In genomic region chr1:236009857-236010256, GRCh38 we compare ENCODE assay signal across 13 cellular contexts. TPM values are rescaled to one million over a fixed set of nuclear protein-coding genes. Genes with fewer than 3 reads are reported as not detected.
DNase-seq lines count a peak whose midpoint lies in the region; ATAC-seq and TF ChIP-seq lines count a peak whose summit lies in the region.
"Had no signal": no experiment of that assay in that cellular context is flagged by ENCODE, and none has a peak within 500 bp of the region (broad histone marks: within the 10 kb centered on the region; RNA-seq: fewer than 3 reads in every experiment).

No MANE protein-coding gene starts in this region.

- no peaks in the 10 kb centered on the region for H3K27me3 ChIP-seq in body of pancreas
- no peaks in the 10 kb centered on the region for H3K27me3 ChIP-seq in heart right ventricle
- H3K27me3 ChIP-seq in ovary = no peaks in the 10 kb centered on the region

- H3K4me1 ChIP-seq in body of pancreas (peaks cover 3% of the 10 kb centered on the region), heart right ventricle (peaks cover 0 to 39% (median 10%) of the 10 kb centered on the region in 9 donors), ovary (ENCODE audit: insufficient read depth) (peaks cover 5% of the 10 kb centered on the region)

- H3K36me3 Mint-ChIP-seq in T-helper 2 cell treated with Interferon-gamma antibody and Interleukin-4, amounts not matched to agents 5 μg/mL and 100 μg/mL, for 36 hours (ENCODE audit: low read depth) = no peaks in the 10 kb centered on the region
- H3K36me3 Mint-ChIP-seq: stimulated activated effector memory CD8-positive, alpha-beta T cell treated with anti-CD3 and anti-CD28 coated beads, Interleukin-12 subunit alpha, Interleukin-12 subunit beta, amount 100 ng/mL, for 72 hours had no signal

- no peaks in the 10 kb centered on the region for H3K9me3 Mint-ChIP-seq in T-helper 2 cell treated with Interferon-gamma antibody and Interleukin-4, amounts not matched to agents 5 μg/mL and 100 μg/mL, for 36 hours
- H3K9me3 Mint-ChIP-seq: stimulated activated effector memory CD8-positive, alpha-beta T cell treated with anti-CD3 and anti-CD28 coated beads, Interleukin-12 subunit alpha, Interleukin-12 subunit beta, amount 100 ng/mL, for 72 hours had no signal

- ATAC-seq in body of pancreas (peak; percentile 27), heart right ventricle (peak in 7 of 8 donors; percentile 29 to 54 (median 44))
- ATAC-seq: stimulated activated effector memory CD8-positive, alpha-beta T cell treated with anti-CD3 and anti-CD28 coated beads, Interleukin-12 subunit alpha, Interleukin-12 subunit beta, amount 100 ng/mL, for 72 hours had no signal

- H3K9me3 ChIP-seq in body of pancreas (no peaks in the 10 kb centered on the region), heart right ventricle (no peaks in the 10 kb centered on the region), ovary (no peaks in the 10 kb centered on the region)

- no peak for TF ChIP-seq POLR2A in body of pancreas (IDR thresholded peaks at IDR 0.05)
- no peak for TF ChIP-seq POLR2A in ovary (IDR thresholded peaks at IDR 0.05)

- TF ChIP-seq CTCF in body of pancreas (IDR thresholded peaks at IDR 0.05) (no peak), heart right ventricle (IDR thresholded peaks at IDR 0.05) (no peak), ovary (IDR thresholded peaks at IDR 0.05) (no peak)

- peaks cover 5% of the 10 kb centered on the region for H3K27me3 Mint-ChIP-seq in T-helper 2 cell treated with Interferon-gamma antibody and Interleukin-4, amounts not matched to agents 5 μg/mL and 100 μg/mL, for 36 hours (ENCODE audit: low read depth)

- H3K4me1 Mint-ChIP-seq in T-helper 2 cell treated with Interferon-gamma antibody and Interleukin-4, amounts not matched to agents 5 μg/mL and 100 μg/mL, for 36 hours (ENCODE audit: low read depth) = peaks cover 5% of the 10 kb centered on the region
- H3K4me1 Mint-ChIP-seq: stimulated activated effector memory CD8-positive, alpha-beta T cell treated with anti-CD3 and anti-CD28 coated beads, Interleukin-12 subunit alpha, Interleukin-12 subunit beta, amount 100 ng/mL, for 72 hours had no signal

- no peak for TF ChIP-seq EP300 in ovary (IDR thresholded peaks at IDR 0.05)

- DNase-seq in AG20443 (ENCODE audit: low spot score) (peak; percentile 60), body of pancreas (no peak), heart right ventricle (no peak), renal cortical epithelial cell (ENCODE audit: low read depth) (peak; percentile 33), NCI-H524 (lab: John Stamatoyannopoulos, UW) (no peak), C1 segment of cervical spinal cord (lab: John Stamatoyannopoulos, UW) (no peak), ovary (no peak)
- DNase-seq in T-helper 2 cell treated with Interferon-gamma antibody and Interleukin-4, amounts not matched to agents 5 μg/mL and 100 μg/mL, for 36 hours (ENCODE audit: low spot score) = no peak
- DNase-seq: activated T-cell treated with anti-CD3 and anti-CD28 coated beads, Interleukin-2, amount 50 U/mL, for 48 hours; NCI-H1105 had no signal

- H3K4me3 Mint-ChIP-seq in T-helper 2 cell treated with Interferon-gamma antibody and Interleukin-4, amounts not matched to agents 5 μg/mL and 100 μg/mL, for 36 hours = no peak overlapping the region
- H3K4me3 Mint-ChIP-seq: stimulated activated effector memory CD8-positive, alpha-beta T cell treated with anti-CD3 and anti-CD28 coated beads, Interleukin-12 subunit alpha, Interleukin-12 subunit beta, amount 100 ng/mL, for 72 hours had no signal

- H3K27ac ChIP-seq in body of pancreas (peak overlapping the region in 1 of 4 donors; percentile 2), heart right ventricle (peak overlapping the region; percentile 50 to 71 (median 66)), ovary (no peak overlapping the region)
- H3K27ac ChIP-seq: C4-2B had no signal

- H3K27ac Mint-ChIP-seq in T-helper 2 cell treated with Interferon-gamma antibody and Interleukin-4, amounts not matched to agents 5 μg/mL and 100 μg/mL, for 36 hours = no peak overlapping the region
- H3K27ac Mint-ChIP-seq: stimulated activated effector memory CD8-positive, alpha-beta T cell treated with anti-CD3 and anti-CD28 coated beads, Interleukin-12 subunit alpha, Interleukin-12 subunit beta, amount 100 ng/mL, for 72 hours had no signal

- 63 to 65% methylated on average over 2 of the region's 2 CpGs for WGBS in body of pancreas, 2 donors
- WGBS in heart right ventricle, 2 donors = 70 to 74% methylated on average over 2 of the region's 2 CpGs
- WGBS in ovary, 3 donors = 26 to 31% (median 29%) methylated on average over 2 of the region's 2 CpGs

- no peak overlapping the region for H3K4me3 ChIP-seq in body of pancreas
- no peak overlapping the region for H3K4me3 ChIP-seq in heart right ventricle
- H3K4me3 ChIP-seq in ovary = no peak overlapping the region
- H3K4me3 ChIP-seq: skin epidermis had no signal

- intact Hi-C loops in body of pancreas (cut with DNase I) = no loop called here
- intact Hi-C loops in heart right ventricle (cut with DNase I) = no loop called here
- intact Hi-C loops in ovary (cut with DNase I) = no loop called here

- H3K36me3 ChIP-seq in body of pancreas (replicated peaks in 1 of 2; ENCODE audit: insufficient read depth in 1 of 2, low read depth in 2 of 2) (no peaks in the 10 kb centered on the region), heart right ventricle (peaks cover 0 to 100% (median 37%) of the 10 kb centered on the region in 9 donors), ovary (no peaks in the 10 kb centered on the region)

RNA-seq across cellular contexts. Expression of gene NID1, which starts 55.0 kb away (rescaled TPM):
- total RNA-seq in body of pancreas (10 to 100 TPM; 28.5 to 58.0 TPM), heart right ventricle (100 to 1,000 TPM in 1 of 10 donors, 10 to 100 TPM in 9; 33.5 to 120 (median 44.4) TPM), renal cortical epithelial cell (1.1 and 3.8 TPM in 2 replicates), ovary (100 to 1,000 TPM in 3 of 7 donors, 10 to 100 TPM in 4; 59.2 to 141 (median 72.0) TPM)
- polyA plus RNA-seq in heart right ventricle (10 to 100 TPM; 30.2 to 68.9 TPM), ovary (100 to 1,000 TPM in 1 of 2 donors, 10 to 100 TPM in 1; 76.4 to 147 TPM)

Comparison
In these comparisons a context has a peak if more than half of its experiments do, and no peak if none do; other contexts are left out.
1. DNase-seq: peak in AG20443 (single experiment) and renal cortical epithelial cell (single experiment); none in body of pancreas (0 of 4), heart right ventricle (0 of 2), NCI-H524 (0 of 2), C1 segment of cervical spinal cord (0 of 14), ovary (0 of 5) and T-helper 2 cell treated with Interferon-gamma antibody and Interleukin-4, amounts not matched to agents 5 μg/mL and 100 μg/mL, for 36 hours (single experiment).
2. H3K27ac ChIP-seq: peak in heart right ventricle (10 of 10); none in ovary (0 of 2).